Comparison of ENCODE assay signal across 8 cellular contexts in the genomic region with DNA sequence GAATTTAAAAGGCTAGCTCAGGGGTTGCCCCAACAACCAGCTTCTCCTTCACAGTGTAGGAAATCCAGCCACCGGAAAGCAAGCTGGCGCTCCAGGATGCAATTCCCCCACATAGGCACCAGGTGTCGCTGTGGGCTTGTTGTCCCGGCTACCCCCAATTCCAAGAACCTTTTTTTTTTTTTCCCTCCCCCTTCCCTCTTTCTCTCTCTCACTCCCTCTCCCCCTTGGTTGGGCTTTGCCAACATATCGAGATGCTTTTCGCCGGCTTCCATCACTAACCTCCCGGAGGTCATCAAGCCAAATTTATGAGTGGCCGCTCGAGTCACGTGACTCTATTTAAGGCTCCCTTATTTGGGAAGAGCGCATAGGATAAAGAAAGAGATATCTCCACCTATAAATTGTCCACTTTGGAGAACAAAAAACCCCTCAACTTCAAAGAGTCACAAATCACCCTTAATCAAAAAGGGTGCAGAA. TPM values are rescaled to one million over a fixed set of nuclear protein-coding genes. Genes with fewer than 3 reads are reported as not detected.
DNase-seq lines count a peak whose midpoint lies in the region; ATAC-seq, FAIRE-seq and TF ChIP-seq lines count a peak whose summit lies in the region.

HOXC5 (plus strand) TSS at position 424 of the 474 bp plus-strand sequence. CDS start 73 bp downstream, outside the sequence.

- POLR2A ChIA-PET in PC-9 (lab: Charles Lee; ENCODE audit: unreplicated experiment), result interaction anchor here (0.6 to 0.7 kb wide), 2 partner anchors 133 to 274 kb away, joined by 3 to 8 read pairs; no protein-coding TSS in a partner anchor

- H3K4me1 ChIP-seq in HUES6 (ENCODE audit: control insufficient read depth, insufficient read depth, low read length), result peaks cover 33% of the 10 kb centered on the region
- 0 out of 2 replicates have a peak, but pooled peaks cover 5% of the 10 kb centered on the region for H3K4me1 ChIP-seq in PC-9 (replicated peaks; ENCODE audit: insufficient read depth)
- H3K4me1 ChIP-seq in parathyroid adenoma, result no peaks in the 10 kb centered on the region

- H3K4me1 Mint-ChIP-seq in activated T-helper 2 cell treated with anti-CD3 and anti-CD28 coated beads, Interferon-gamma antibody, Interleukin-2, Interleukin-4, amounts not matched to agents 10 μg/mL and 5 μg/mL and 100 μg/mL, durations not matched to agents 14 hours and 24 hours and 36 hours (ENCODE audit: low read depth), result peaks cover 7% of the 10 kb centered on the region

- H3K36me3 ChIP-seq in HUES6 (ENCODE audit: control insufficient read depth, insufficient read depth, low read length) (no peaks in the 10 kb centered on the region), PC-9 (ENCODE audit: low read depth) (no peaks in the 10 kb centered on the region), parathyroid adenoma (ENCODE audit: control insufficient read depth, insufficient read depth, low read length) (no peaks in the 10 kb centered on the region)

- no peaks in the 10 kb centered on the region for H3K9me2 ChIP-seq in PC-9 (ENCODE audit: insufficient read depth)

- peak within 1 kb of the TSS; percentile 40 for H3K9ac ChIP-seq in HUES6 (ENCODE audit: low read length)
- no peak within 1 kb of the TSS for H3K9ac ChIP-seq in parathyroid adenoma

- H2AFZ ChIP-seq in PC-9, result peak within 1 kb of the TSS; percentile 40; the same call in 1 of the 2 replicates
- H2AFZ ChIP-seq in parathyroid adenoma, result no peak within 1 kb of the TSS

- H3K4me3 ChIP-seq in HUES6 (ENCODE audit: low read depth, low read length) (peak within 1 kb of the TSS; percentile 24; the same call in 1 of the 2 replicates), PC-9 (peak within 1 kb of the TSS; percentile 47), parathyroid adenoma (ENCODE audit: low read depth, low read length) (no peak within 1 kb of the TSS)

- intact Hi-C loops in PC-9 (cut with micrococcal nuclease; ENCODE audit: unreplicated experiment), result loop anchor here (1.0 to 2.0 kb wide), 2 partner anchors 159 to 168 kb away; no protein-coding TSS in a partner anchor
- intact Hi-C loops in activated T-helper 2 cell treated with anti-CD3 and anti-CD28 coated beads, Interferon-gamma antibody, Interleukin-2, Interleukin-4, amounts not matched to agents 10 μg/mL and 5 μg/mL and 100 μg/mL, durations not matched to agents 14 hours and 24 hours and 36 hours (cut with micrococcal nuclease), result loop anchor here (1.0 to 2.0 kb wide), 3 partner anchors 14 to 159 kb away; partner anchors contain the start of gene HOXC10

- H3K27me3 ChIP-seq in HUES6 (ENCODE audit: control insufficient read depth, insufficient read depth, low read length) (peaks cover 100% of the 10 kb centered on the region), PC-9 (ENCODE audit: insufficient read depth, low read depth) (no peaks in the 10 kb centered on the region), parathyroid adenoma (ENCODE audit: control insufficient read depth, insufficient read depth, low read length) (peaks cover 22% of the 10 kb centered on the region)

- H3F3A ChIP-seq in PC-9 (ENCODE audit: insufficient read depth, low read depth), result no peaks in the 10 kb centered on the region

- no peak within 1 kb of the TSS for H3K27ac ChIP-seq in HUES6 (ENCODE audit: low read depth, low read length)
- no peak within 1 kb of the TSS for H3K27ac ChIP-seq in PC-9
- no peak within 1 kb of the TSS for H3K27ac ChIP-seq in parathyroid adenoma

- CTCF ChIA-PET in PC-9 (lab: Charles Lee), result interaction anchor here (0.6 to 2.5 kb wide), 19 partner anchors 9 to 293 kb away, joined by 3 to 32 read pairs (median 7); partner anchors contain the start of gene SMUG1

- no peaks in the 10 kb centered on the region for H3K36me3 Mint-ChIP-seq in activated T-helper 2 cell treated with anti-CD3 and anti-CD28 coated beads, Interferon-gamma antibody, Interleukin-2, Interleukin-4, amounts not matched to agents 10 μg/mL and 5 μg/mL and 100 μg/mL, durations not matched to agents 14 hours and 24 hours and 36 hours (ENCODE audit: low read depth)

- peak; percentile 98 for TF ChIP-seq CTCF in PC-9 (conservative IDR thresholded peaks at IDR 0.05)
- peak; percentile 46 for TF ChIP-seq CTCF in parathyroid adenoma (IDR thresholded peaks at IDR 0.05)

- H3K27me3 Mint-ChIP-seq in activated T-helper 2 cell treated with anti-CD3 and anti-CD28 coated beads, Interferon-gamma antibody, Interleukin-2, Interleukin-4, amounts not matched to agents 10 μg/mL and 5 μg/mL and 100 μg/mL, durations not matched to agents 14 hours and 24 hours and 36 hours (ENCODE audit: low read depth), result peaks cover 78% of the 10 kb centered on the region

- no peaks in the 10 kb centered on the region for H3K9me3 Mint-ChIP-seq in activated T-helper 2 cell treated with anti-CD3 and anti-CD28 coated beads, Interferon-gamma antibody, Interleukin-2, Interleukin-4, amounts not matched to agents 10 μg/mL and 5 μg/mL and 100 μg/mL, durations not matched to agents 14 hours and 24 hours and 36 hours

- H3K27ac Mint-ChIP-seq in activated T-helper 2 cell treated with anti-CD3 and anti-CD28 coated beads, Interferon-gamma antibody, Interleukin-2, Interleukin-4, amounts not matched to agents 10 μg/mL and 5 μg/mL and 100 μg/mL, durations not matched to agents 14 hours and 24 hours and 36 hours, result no peak within 1 kb of the TSS

- FAIRE-seq in frontal cortex (lab: Jason Lieb, UNC), result no peak
- FAIRE-seq in urothelium cell line (lab: Jason Lieb, UNC), result no peak

- no TSS peak for BruUV-seq in PC-9 (replicated peaks; lab: Mats Ljungman, UMichigan)

- no peaks in the 10 kb centered on the region for H4K20me1 ChIP-seq in PC-9 (ENCODE audit: insufficient read depth)

- no peak for ATAC-seq in HG03175 (IDR thresholded peaks at IDR 0.05; ENCODE audit: unreplicated experiment)

- H3K9me3 ChIP-seq in HUES6 (ENCODE audit: control insufficient read depth, insufficient read depth, low read depth, low read length), result no peaks in the 10 kb centered on the region
- H3K9me3 ChIP-seq in PC-9 (ENCODE audit: insufficient read depth, low read depth), result no peaks in the 10 kb centered on the region
- H3K9me3 ChIP-seq in parathyroid adenoma (ENCODE audit: control insufficient read depth, low read length), result no peaks in the 10 kb centered on the region

- no peaks in the 10 kb centered on the region for H3K79me2 ChIP-seq in PC-9 (ENCODE audit: low read depth)
- no peaks in the 10 kb centered on the region for H3K79me2 ChIP-seq in parathyroid adenoma

- H3K4me2 ChIP-seq in PC-9, result peak within 1 kb of the TSS; percentile 80
- no peak within 1 kb of the TSS for H3K4me2 ChIP-seq in parathyroid adenoma (ENCODE audit: low read length)

- H3K4me3 Mint-ChIP-seq in activated T-helper 2 cell treated with anti-CD3 and anti-CD28 coated beads, Interferon-gamma antibody, Interleukin-2, Interleukin-4, amounts not matched to agents 10 μg/mL and 5 μg/mL and 100 μg/mL, durations not matched to agents 14 hours and 24 hours and 36 hours (ENCODE audit: low read depth), result no peak within 1 kb of the TSS

- DNase-seq in COLO829 (ENCODE audit: low spot score) (peak; percentile 85), PC-9 (peak; percentile 50 to 68), frontal cortex (ENCODE audit: low spot score in 2 of 2) (peak; percentile 82 to 85), urothelium cell line (ENCODE audit: low spot score) (peak; percentile 85)
- DNase-seq in activated T-helper 2 cell treated with anti-CD3 and anti-CD28 coated beads, Interferon-gamma antibody, Interleukin-2, Interleukin-4, amounts not matched to agents 10 μg/mL and 5 μg/mL and 100 μg/mL, durations not matched to agents 14 hours and 24 hours and 36 hours (ENCODE audit: low spot score), result peak; percentile 53

RNA-seq across cellular contexts. Expression of gene HOXC5, which starts in this region (rescaled TPM):
- total RNA-seq in PC-9 (2021), result 0.61 and 1.8 TPM in 2 replicates
- not detected in 2 replicates for total RNA-seq in activated T-helper 2 cell treated with anti-CD3 and anti-CD28 coated beads, Interferon-gamma antibody, Interleukin-2, Interleukin-4, amounts not matched to agents 10 μg/mL and 5 μg/mL and 100 μg/mL, durations not matched to agents 14 hours and 24 hours and 36 hours
- total RNA-seq in frontal cortex, result not detected

Comparison
In these comparisons a context has a peak if more than half of its experiments do, and no peak if none do; other contexts are left out.
1. Peak in DNase-seq in activated T-helper 2 cell treated with anti-CD3 and anti-CD28 coated beads, Interferon-gamma antibody, Interleukin-2, Interleukin-4, amounts not matched to agents 10 μg/mL and 5 μg/mL and 100 μg/mL, durations not matched to agents 14 hours and 24 hours and 36 hours; RNA of the gene not detected or under 1 TPM.
2. Peak in DNase-seq in frontal cortex; RNA of the gene not detected or under 1 TPM.